ENCODE assay signal across 8 cellular contexts in the genomic region with DNA sequence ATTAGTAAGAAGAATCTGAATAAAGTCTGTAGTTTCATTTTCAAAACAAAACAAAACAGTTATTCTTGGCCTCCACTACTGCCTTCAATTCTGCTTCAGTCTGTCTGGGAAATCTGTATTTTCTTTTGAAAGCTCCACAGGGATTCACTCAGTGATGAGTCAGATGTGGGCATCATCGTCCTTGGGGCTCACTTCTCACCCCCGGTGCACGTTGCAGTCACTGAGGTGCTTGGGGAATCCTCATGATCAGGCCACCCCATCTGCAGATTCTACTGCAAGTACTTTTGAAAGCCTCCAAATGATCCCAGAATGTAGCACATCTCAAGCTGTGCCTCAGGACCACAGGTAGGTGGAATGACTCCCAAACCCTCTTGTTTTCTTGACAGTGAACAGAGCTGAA. TPM values are rescaled to one million over a fixed set of nuclear protein-coding genes. Genes with fewer than 3 reads are reported as not detected.
A peak's percentile ranks its signal among the peaks of the same experiment; 100 is the strongest.
DNase-seq lines count a peak whose midpoint lies in the region; ATAC-seq and TF ChIP-seq lines count a peak whose summit lies in the region.

No MANE protein-coding gene starts in this region.

- intact Hi-C loops in natural killer cell (cut with micrococcal nuclease): no loop called here

- H3K9me3 Mint-ChIP-seq in natural killer cell (no peaks in the 10 kb centered on the region), WTC11 (no peaks in the 10 kb centered on the region)

- H3K27me3 Mint-ChIP-seq in natural killer cell (ENCODE audit: low read depth in 2 of 2): no peaks in the 10 kb centered on the region
- H3K27me3 Mint-ChIP-seq in WTC11 (ENCODE audit: low read depth): no peaks in the 10 kb centered on the region

- H3K36me3 Mint-ChIP-seq in natural killer cell: no peaks in the 10 kb centered on the region
- peaks cover 2% of the 10 kb centered on the region; the same call in 1 of the 2 replicates for H3K36me3 Mint-ChIP-seq in WTC11

- peak overlapping the region; percentile 95 to 98 for H3K27ac Mint-ChIP-seq in natural killer cell
- H3K27ac Mint-ChIP-seq in WTC11: no peak overlapping the region

- ATAC-seq in GM18498 (IDR thresholded peaks at IDR 0.05; ENCODE audit: unreplicated experiment) (peak; percentile 19), natural killer cell (peak; percentile 27 to 74 (median 40)), WTC11 (no peak)

- TF ChIP-seq CTCF in natural killer cell (IDR thresholded peaks at IDR 0.05) (no peak), WTC11 (IDR thresholded peaks at IDR 0.05) (no peak)

- H3K4me1 Mint-ChIP-seq in natural killer cell: peaks cover 75 to 82% of the 10 kb centered on the region in 2 donors
- peaks cover 45% of the 10 kb centered on the region for H3K4me1 Mint-ChIP-seq in WTC11

- CTCF ChIA-PET in WTC11 (lab: Charles Lee): no interaction called here

- DNase-seq in HT1080 (ENCODE audit: low read depth) (peak; percentile 78), brain pericyte (ENCODE audit: low read depth, low spot score) (peak; percentile 88), natural killer cell (peak; percentile 33), WTC11 (ENCODE audit: low spot score) (no peak), NCI-H748 treated with DMSO at 0.1 percent for 48 hours (lab: John Stamatoyannopoulos, UW) (no peak), retina (no peak)
- no peak for DNase-seq in activated CD8-positive, alpha-beta memory T cell treated with anti-CD3 and anti-CD28 coated beads for 24 hours

- peak overlapping the region; percentile 91 for H3K4me3 Mint-ChIP-seq in natural killer cell
- no peak overlapping the region for H3K4me3 Mint-ChIP-seq in WTC11

- POLR2A ChIA-PET in WTC11 (lab: Charles Lee): no interaction called here

TF ChIP-seq in WTC11, 78 proteins besides CTCF, POLR2A, EP300 and RAD21 (continues in another document):
- TF ChIP-seq, protein P1, sequence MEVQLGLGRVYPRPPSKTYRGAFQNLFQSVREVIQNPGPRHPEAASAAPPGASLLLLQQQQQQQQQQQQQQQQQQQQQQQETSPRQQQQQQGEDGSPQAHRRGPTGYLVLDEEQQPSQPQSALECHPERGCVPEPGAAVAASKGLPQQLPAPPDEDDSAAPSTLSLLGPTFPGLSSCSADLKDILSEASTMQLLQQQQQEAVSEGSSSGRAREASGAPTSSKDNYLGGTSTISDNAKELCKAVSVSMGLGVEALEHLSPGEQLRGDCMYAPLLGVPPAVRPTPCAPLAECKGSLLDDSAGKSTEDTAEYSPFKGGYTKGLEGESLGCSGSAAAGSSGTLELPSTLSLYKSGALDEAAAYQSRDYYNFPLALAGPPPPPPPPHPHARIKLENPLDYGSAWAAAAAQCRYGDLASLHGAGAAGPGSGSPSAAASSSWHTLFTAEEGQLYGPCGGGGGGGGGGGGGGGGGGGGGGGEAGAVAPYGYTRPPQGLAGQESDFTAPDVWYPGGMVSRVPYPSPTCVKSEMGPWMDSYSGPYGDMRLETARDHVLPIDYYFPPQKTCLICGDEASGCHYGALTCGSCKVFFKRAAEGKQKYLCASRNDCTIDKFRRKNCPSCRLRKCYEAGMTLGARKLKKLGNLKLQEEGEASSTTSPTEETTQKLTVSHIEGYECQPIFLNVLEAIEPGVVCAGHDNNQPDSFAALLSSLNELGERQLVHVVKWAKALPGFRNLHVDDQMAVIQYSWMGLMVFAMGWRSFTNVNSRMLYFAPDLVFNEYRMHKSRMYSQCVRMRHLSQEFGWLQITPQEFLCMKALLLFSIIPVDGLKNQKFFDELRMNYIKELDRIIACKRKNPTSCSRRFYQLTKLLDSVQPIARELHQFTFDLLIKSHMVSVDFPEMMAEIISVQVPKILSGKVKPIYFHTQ (CRISPR knock-in tag; IDR thresholded peaks at IDR 0.05): no peak
- TF ChIP-seq, protein P2, sequence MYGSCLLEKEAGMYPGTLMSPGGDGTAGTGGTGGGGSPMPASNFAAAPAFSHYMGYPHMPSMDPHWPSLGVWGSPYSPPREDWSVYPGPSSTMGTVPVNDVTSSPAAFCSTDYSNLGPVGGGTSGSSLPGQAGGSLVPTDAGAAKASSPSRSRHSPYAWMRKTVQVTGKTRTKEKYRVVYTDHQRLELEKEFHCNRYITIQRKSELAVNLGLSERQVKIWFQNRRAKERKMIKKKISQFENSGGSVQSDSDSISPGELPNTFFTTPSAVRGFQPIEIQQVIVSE (CRISPR knock-in tag; IDR thresholded peaks at IDR 0.05; ENCODE audit: borderline replicate concordance): no peak
- TF ChIP-seq ZNF317 (CRISPR knock-in tag; IDR thresholded peaks at IDR 0.05; ENCODE audit: borderline replicate concordance, low read depth) (no peak), SMAD4 (CRISPR knock-in tag; IDR thresholded peaks at IDR 0.05) (no peak), ETV6 (CRISPR knock-in tag; IDR thresholded peaks at IDR 0.05) (no peak), RORB (CRISPR knock-in tag; IDR thresholded peaks at IDR 0.05) (no peak), SMAD3 (CRISPR knock-in tag; IDR thresholded peaks at IDR 0.05; ENCODE audit: borderline replicate concordance) (no peak), ZNF263 (CRISPR knock-in tag; IDR thresholded peaks at IDR 0.05; ENCODE audit: low read depth) (no peak), MYBL2 (CRISPR knock-in tag; IDR thresholded peaks at IDR 0.05) (no peak), ZNF121 (CRISPR knock-in tag; IDR thresholded peaks at IDR 0.05) (no peak), ZBTB21 (CRISPR knock-in tag; IDR thresholded peaks at IDR 0.05; ENCODE audit: borderline replicate concordance) (no peak)
- TF ChIP-seq, protein P3, sequence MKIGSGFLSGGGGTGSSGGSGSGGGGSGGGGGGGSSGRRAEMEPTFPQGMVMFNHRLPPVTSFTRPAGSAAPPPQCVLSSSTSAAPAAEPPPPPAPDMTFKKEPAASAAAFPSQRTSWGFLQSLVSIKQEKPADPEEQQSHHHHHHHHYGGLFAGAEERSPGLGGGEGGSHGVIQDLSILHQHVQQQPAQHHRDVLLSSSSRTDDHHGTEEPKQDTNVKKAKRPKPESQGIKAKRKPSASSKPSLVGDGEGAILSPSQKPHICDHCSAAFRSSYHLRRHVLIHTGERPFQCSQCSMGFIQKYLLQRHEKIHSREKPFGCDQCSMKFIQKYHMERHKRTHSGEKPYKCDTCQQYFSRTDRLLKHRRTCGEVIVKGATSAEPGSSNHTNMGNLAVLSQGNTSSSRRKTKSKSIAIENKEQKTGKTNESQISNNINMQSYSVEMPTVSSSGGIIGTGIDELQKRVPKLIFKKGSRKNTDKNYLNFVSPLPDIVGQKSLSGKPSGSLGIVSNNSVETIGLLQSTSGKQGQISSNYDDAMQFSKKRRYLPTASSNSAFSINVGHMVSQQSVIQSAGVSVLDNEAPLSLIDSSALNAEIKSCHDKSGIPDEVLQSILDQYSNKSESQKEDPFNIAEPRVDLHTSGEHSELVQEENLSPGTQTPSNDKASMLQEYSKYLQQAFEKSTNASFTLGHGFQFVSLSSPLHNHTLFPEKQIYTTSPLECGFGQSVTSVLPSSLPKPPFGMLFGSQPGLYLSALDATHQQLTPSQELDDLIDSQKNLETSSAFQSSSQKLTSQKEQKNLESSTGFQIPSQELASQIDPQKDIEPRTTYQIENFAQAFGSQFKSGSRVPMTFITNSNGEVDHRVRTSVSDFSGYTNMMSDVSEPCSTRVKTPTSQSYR (CRISPR knock-in tag; IDR thresholded peaks at IDR 0.05): no peak
- TF ChIP-seq, protein P4, sequence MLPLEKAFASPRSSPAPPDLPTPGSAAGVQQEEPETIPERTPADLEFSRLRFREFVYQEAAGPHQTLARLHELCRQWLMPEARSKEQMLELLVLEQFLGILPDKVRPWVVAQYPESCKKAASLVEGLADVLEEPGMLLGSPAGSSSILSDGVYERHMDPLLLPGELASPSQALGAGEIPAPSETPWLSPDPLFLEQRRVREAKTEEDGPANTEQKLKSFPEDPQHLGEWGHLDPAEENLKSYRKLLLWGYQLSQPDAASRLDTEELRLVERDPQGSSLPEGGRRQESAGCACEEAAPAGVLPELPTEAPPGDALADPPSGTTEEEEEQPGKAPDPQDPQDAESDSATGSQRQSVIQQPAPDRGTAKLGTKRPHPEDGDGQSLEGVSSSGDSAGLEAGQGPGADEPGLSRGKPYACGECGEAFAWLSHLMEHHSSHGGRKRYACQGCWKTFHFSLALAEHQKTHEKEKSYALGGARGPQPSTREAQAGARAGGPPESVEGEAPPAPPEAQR (CRISPR knock-in tag; IDR thresholded peaks at IDR 0.05): no peak
- TF ChIP-seq, protein P5, sequence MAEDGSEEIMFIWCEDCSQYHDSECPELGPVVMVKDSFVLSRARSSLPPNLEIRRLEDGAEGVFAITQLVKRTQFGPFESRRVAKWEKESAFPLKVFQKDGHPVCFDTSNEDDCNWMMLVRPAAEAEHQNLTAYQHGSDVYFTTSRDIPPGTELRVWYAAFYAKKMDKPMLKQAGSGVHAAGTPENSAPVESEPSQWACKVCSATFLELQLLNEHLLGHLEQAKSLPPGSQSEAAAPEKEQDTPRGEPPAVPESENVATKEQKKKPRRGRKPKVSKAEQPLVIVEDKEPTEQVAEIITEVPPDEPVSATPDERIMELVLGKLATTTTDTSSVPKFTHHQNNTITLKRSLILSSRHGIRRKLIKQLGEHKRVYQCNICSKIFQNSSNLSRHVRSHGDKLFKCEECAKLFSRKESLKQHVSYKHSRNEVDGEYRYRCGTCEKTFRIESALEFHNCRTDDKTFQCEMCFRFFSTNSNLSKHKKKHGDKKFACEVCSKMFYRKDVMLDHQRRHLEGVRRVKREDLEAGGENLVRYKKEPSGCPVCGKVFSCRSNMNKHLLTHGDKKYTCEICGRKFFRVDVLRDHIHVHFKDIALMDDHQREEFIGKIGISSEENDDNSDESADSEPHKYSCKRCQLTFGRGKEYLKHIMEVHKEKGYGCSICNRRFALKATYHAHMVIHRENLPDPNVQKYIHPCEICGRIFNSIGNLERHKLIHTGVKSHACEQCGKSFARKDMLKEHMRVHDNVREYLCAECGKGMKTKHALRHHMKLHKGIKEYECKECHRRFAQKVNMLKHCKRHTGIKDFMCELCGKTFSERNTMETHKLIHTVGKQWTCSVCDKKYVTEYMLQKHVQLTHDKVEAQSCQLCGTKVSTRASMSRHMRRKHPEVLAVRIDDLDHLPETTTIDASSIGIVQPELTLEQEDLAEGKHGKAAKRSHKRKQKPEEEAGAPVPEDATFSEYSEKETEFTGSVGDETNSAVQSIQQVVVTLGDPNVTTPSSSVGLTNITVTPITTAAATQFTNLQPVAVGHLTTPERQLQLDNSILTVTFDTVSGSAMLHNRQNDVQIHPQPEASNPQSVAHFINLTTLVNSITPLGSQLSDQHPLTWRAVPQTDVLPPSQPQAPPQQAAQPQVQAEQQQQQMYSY (CRISPR knock-in tag; IDR thresholded peaks at IDR 0.05): no peak
- TF ChIP-seq, protein P6, sequence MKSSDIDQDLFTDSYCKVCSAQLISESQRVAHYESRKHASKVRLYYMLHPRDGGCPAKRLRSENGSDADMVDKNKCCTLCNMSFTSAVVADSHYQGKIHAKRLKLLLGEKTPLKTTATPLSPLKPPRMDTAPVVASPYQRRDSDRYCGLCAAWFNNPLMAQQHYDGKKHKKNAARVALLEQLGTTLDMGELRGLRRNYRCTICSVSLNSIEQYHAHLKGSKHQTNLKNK (CRISPR knock-in tag; IDR thresholded peaks at IDR 0.05): no peak

RNA-seq across cellular contexts. Expression of a gene that starts 34.3 kb away (rescaled TPM):
- total RNA-seq in HT1080 (2014; rRNA removed; shearing (Covaris generic)): 5.3 and 6.6 TPM in 2 replicates
- polyA plus RNA-seq in HT1080 (2015; cell fraction: cytosol; rRNA removed): 6.8 and 8.1 TPM in 2 replicates
- 12.0 and 12.9 TPM in 2 replicates for polyA plus RNA-seq in HT1080 (2015; cell fraction: nucleus; rRNA removed)
- 10 to 100 TPM; 32.9 to 58.8 (median 57.1) TPM for total RNA-seq in natural killer cell
- 10.4 to 12.2 TPM (median 11.8 TPM) in 3 replicates for total RNA-seq in WTC11 (2021)

Comparison
In these comparisons a context has a peak if more than half of its experiments do, and no peak if none do; other contexts are left out.
1. DNase-seq: peak in HT1080 (single experiment), brain pericyte (single experiment) and natural killer cell (single experiment); none in WTC11 (single experiment), activated CD8-positive, alpha-beta memory T cell treated with anti-CD3 and anti-CD28 coated beads for 24 hours (single experiment), NCI-H748 treated with DMSO at 0.1 percent for 48 hours (single experiment) and retina (single experiment).